Comparison of ENCODE assay signal across 31 cellular contexts in genomic region chr6:9315966-9316650, GRCh38.
"Had no signal": no experiment of that assay in that cellular context is flagged by ENCODE, and none has a peak within 500 bp of the region (broad histone marks: within the 10 kb centered on the region; RNA-seq: fewer than 3 reads in every experiment).

No MANE protein-coding gene starts in this region.

- H3K27ac ChIP-seq: esophagus squamous epithelium, heart right ventricle, left lung, ovary, psoas muscle, skin epidermis, spleen, testis, tibial artery had no signal

- H3K27me3 Mint-ChIP-seq: effector memory CD8-positive, alpha-beta T cell; naive B cell; natural killer cell treated with Interleukin-12 subunit alpha and Interleukin-12 subunit beta and Interleukin-15 and Interleukin-18, amount 100 ng/mL, for 72 hours; stimulated activated memory B cell treated with anti-CD40 and anti-IgM and Interleukin-4, amounts not matched to agents 10 μg/mL and 1 μg/mL and 100 μg/mL, for 72 hours; type B pancreatic cell had no signal

- DNase-seq: dermis blood vessel endothelial cell; effector memory CD8-positive, alpha-beta T cell; erythroblast; esophagus squamous epithelium; foreskin melanocyte; glutamatergic neuron; heart right ventricle; hippocampal formation; left cardiac atrium; left lung; mesenchymal stem cell; mucosa of descending colon; naive B cell; nucleus accumbens; ovary; posterior cingulate gyrus; psoas muscle; right cardiac atrium; spleen; stimulated activated CD4-positive, alpha-beta T cell treated with anti-CD3 and anti-CD28 coated beads, Interleukin-4, amount 100 ng/mL, for 4 hours; stimulated activated naive CD8-positive, alpha-beta T cell treated with anti-CD3 and anti-CD28 coated beads, Interleukin-15, Interleukin-2, amounts not matched to agents 100 U/mL and 50 U/mL, for 24 hours; substantia nigra; testis; tibial artery had no signal

- H3K27me3 ChIP-seq: esophagus squamous epithelium, heart right ventricle, left lung, ovary, spleen, testis, tibial artery had no signal

- H3K36me3 ChIP-seq: esophagus squamous epithelium, heart right ventricle, left lung, ovary, spleen, tibial artery had no signal

- H3K27ac Mint-ChIP-seq: effector memory CD8-positive, alpha-beta T cell; mesothelial cell of epicardium; naive B cell; natural killer cell treated with Interleukin-12 subunit alpha and Interleukin-12 subunit beta and Interleukin-15 and Interleukin-18, amount 100 ng/mL, for 72 hours; stimulated activated memory B cell treated with anti-CD40 and anti-IgM and Interleukin-4, amounts not matched to agents 10 μg/mL and 1 μg/mL and 100 μg/mL, for 72 hours; type B pancreatic cell had no signal

- H3K9me3 Mint-ChIP-seq: stimulated activated memory B cell treated with anti-CD40 and anti-IgM and Interleukin-4, amounts not matched to agents 10 μg/mL and 1 μg/mL and 100 μg/mL, for 72 hours; type B pancreatic cell had no signal

- H3K4me3 ChIP-seq: esophagus squamous epithelium, heart right ventricle, left lung, mucosa of descending colon, ovary, psoas muscle, skin epidermis, spleen, testis, tibial artery had no signal

- FAIRE-seq: endometrium, islet of Langerhans had no signal

- H3K4me3 Mint-ChIP-seq: effector memory CD8-positive, alpha-beta T cell; mesothelial cell of epicardium; naive B cell; natural killer cell treated with Interleukin-12 subunit alpha and Interleukin-12 subunit beta and Interleukin-15 and Interleukin-18, amount 100 ng/mL, for 72 hours; stimulated activated memory B cell treated with anti-CD40 and anti-IgM and Interleukin-4, amounts not matched to agents 10 μg/mL and 1 μg/mL and 100 μg/mL, for 72 hours; type B pancreatic cell had no signal

- H3K4me1 ChIP-seq: esophagus squamous epithelium, heart right ventricle, left lung, spleen, testis, tibial artery had no signal

- ATAC-seq: effector memory CD8-positive, alpha-beta T cell; heart right ventricle; left cardiac atrium; left lung; mucosa of descending colon; natural killer cell treated with Interleukin-12 subunit alpha and Interleukin-12 subunit beta and Interleukin-15 and Interleukin-18, amount 100 ng/mL, for 72 hours; psoas muscle; right cardiac atrium; stimulated activated memory B cell treated with anti-CD40 and anti-IgM and Interleukin-4, amounts not matched to agents 10 μg/mL and 1 μg/mL and 100 μg/mL, for 72 hours; stimulated activated naive CD8-positive, alpha-beta T cell treated with anti-CD3 and anti-CD28 coated beads, Interleukin-15, Interleukin-2, amounts not matched to agents 100 U/mL and 50 U/mL, for 24 hours had no signal

- H3K9me3 ChIP-seq: esophagus squamous epithelium, heart right ventricle, left lung, mucosa of descending colon, ovary, psoas muscle, spleen, testis, tibial artery had no signal

- H3K4me1 Mint-ChIP-seq: naive B cell; stimulated activated memory B cell treated with anti-CD40 and anti-IgM and Interleukin-4, amounts not matched to agents 10 μg/mL and 1 μg/mL and 100 μg/mL, for 72 hours had no signal

- H3K36me3 Mint-ChIP-seq: mesothelial cell of epicardium; naive B cell; natural killer cell treated with Interleukin-12 subunit alpha and Interleukin-12 subunit beta and Interleukin-15 and Interleukin-18, amount 100 ng/mL, for 72 hours; stimulated activated memory B cell treated with anti-CD40 and anti-IgM and Interleukin-4, amounts not matched to agents 10 μg/mL and 1 μg/mL and 100 μg/mL, for 72 hours; type B pancreatic cell had no signal
